In the genomic region with DNA sequence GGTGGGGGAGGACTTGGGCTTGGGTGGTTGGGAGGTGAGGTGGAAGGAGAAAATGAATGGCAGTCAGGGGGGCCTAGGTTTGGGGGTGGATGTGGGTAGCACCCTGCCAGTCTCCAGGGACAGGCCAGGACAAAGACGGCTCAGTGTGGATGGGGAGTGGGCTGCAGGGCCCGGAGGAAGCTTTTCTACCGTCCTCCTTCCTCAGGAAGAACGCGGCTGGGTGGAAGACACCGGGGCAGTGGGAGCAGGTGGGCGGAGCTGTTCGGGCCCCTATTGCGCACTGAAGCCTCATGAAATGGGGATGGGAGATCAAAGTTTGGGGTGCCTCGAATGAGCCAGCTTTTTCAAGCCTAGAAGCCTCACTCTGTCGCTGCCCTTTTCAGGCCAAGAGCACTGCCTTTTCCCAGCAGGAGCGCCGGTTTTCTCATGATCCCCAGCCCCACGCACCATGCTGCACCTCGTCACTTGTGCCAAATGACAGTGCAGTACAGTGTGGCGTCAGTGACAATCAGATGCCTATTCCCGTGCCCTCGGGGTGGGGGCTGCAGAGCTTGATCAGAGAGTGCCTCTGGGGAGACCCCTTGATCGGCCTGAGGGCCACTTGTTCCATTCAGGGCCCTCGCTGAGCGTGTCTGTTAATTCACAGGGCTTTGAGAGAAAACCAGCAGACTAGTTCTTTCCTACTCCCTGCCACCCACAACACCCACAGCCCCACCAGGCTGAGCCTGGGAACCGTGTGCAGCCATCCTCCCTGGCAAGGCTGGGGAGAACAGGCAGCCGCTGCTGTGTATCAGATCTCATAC, we compare ENCODE assay signal across 8 cellular contexts. TPM values are rescaled to one million over a fixed set of nuclear protein-coding genes. Genes with fewer than 3 reads are reported as not detected.
DNase-seq lines count a peak whose midpoint lies in the region; ATAC-seq and TF ChIP-seq lines count a peak whose summit lies in the region.

No MANE protein-coding gene starts in this region.

- no peak overlapping the region for H2AFZ ChIP-seq in PC-3 (ENCODE audit: low read length)

- H3K27ac Mint-ChIP-seq in CD4-positive, alpha-beta T cell = peak overlapping the region; percentile 100

- peaks cover 13% of the 10 kb centered on the region; the same call in 1 of the 2 replicates for H3K36me3 ChIP-seq in PC-3 (ENCODE audit: low read depth, low read length)

- POLR2A ChIA-PET in CD4-positive, alpha-beta T cell (lab: Charles Lee) = interaction anchor here (0.5 to 5.0 kb wide), 10 partner anchors 9 to 82 kb away, joined by 3 to 215 read pairs (median 8); partner anchors contain the start of gene DACT3
- POLR2A ChIA-PET in PC-3 (lab: Charles Lee; ENCODE audit: unreplicated experiment) = no interaction called here

- H4K20me1 ChIP-seq in PC-3 (ENCODE audit: low read length) = peaks cover 25% of the 10 kb centered on the region

- H3K9ac ChIP-seq in PC-3 (ENCODE audit: low read length) = peak overlapping the region; percentile 99

- peaks cover 13% of the 10 kb centered on the region for H3K4me1 ChIP-seq in PC-3 (ENCODE audit: insufficient read depth, low read length)

- no TSS peak for BruUV-seq in PC-3 (replicated peaks; lab: Mats Ljungman, UMichigan)

- H3K36me3 Mint-ChIP-seq in CD4-positive, alpha-beta T cell (ENCODE audit: low read depth) = peaks cover 46% of the 10 kb centered on the region

- peak overlapping the region; percentile 100 for H3K4me3 ChIP-seq in PC-3 (ENCODE audit: low read length)
- H3K4me3 ChIP-seq in cardiac fibroblast (replicated peaks in 1 of 2; ENCODE audit: low read depth in 2 of 2, low read length in 2 of 2) = peak overlapping the region; percentile 98 to 99

- H3K27me3 Mint-ChIP-seq in CD4-positive, alpha-beta T cell = no peaks in the 10 kb centered on the region

- H3K27ac ChIP-seq in CD4-positive, alpha-beta T cell (ENCODE audit: low read depth, low read length) = peak overlapping the region; percentile 48
- H3K27ac ChIP-seq in PC-3 (ENCODE audit: low read length) = no peak overlapping the region

- DNase-seq in CD4-positive, alpha-beta T cell = peak in 1 of 10 experiments; percentile 31
- DNase-seq in PC-3 (no peak), cardiac fibroblast (ENCODE audit: low read depth in 2 of 2) (no peak), mesenteric fat pad (ENCODE audit: low spot score) (peak; percentile 80), MV-4-11 (lab: John Stamatoyannopoulos, UW) (no peak)
- peak; percentile 75 for DNase-seq in stimulated activated naive CD4-positive, alpha-beta T cell treated with Interleukin-2 at 50 U/mL for 16 hours (lab: John Stamatoyannopoulos, UW)

- H3K4me2 ChIP-seq in PC-3 (ENCODE audit: low read length) = peak overlapping the region; percentile 98

- H3K9me3 Mint-ChIP-seq in CD4-positive, alpha-beta T cell = peaks cover 5% of the 10 kb centered on the region

- peaks cover 44% of the 10 kb centered on the region for H3K79me2 ChIP-seq in PC-3 (ENCODE audit: low read length)

- no peaks in the 10 kb centered on the region for H3K9me2 ChIP-seq in PC-3 (replicated peaks; ENCODE audit: low read length)

- H3K4me1 Mint-ChIP-seq in CD4-positive, alpha-beta T cell (ENCODE audit: low read depth) = peaks cover 59% of the 10 kb centered on the region

- H3K9me3 ChIP-seq in CD4-positive, alpha-beta T cell (ENCODE audit: control insufficient read depth, low read length) = no peaks in the 10 kb centered on the region
- no peaks in the 10 kb centered on the region for H3K9me3 ChIP-seq in PC-3 (ENCODE audit: low read length)

- intact Hi-C loops in CD4-positive, alpha-beta T cell (cut with DNase I, micrococcal nuclease) = loop anchor here in 1 of 2 experiments (5.0 to 10.0 kb wide), 4 partner anchors 145 to 672 kb away; partner anchors contain the start of genes AP2S1, FKRP, INAFM1 and STRN4
- intact Hi-C loops in PC-3 (cut with micrococcal nuclease) = no loop called here

- H3K27me3 ChIP-seq in CD4-positive, alpha-beta T cell (ENCODE audit: control insufficient read depth, insufficient read depth, low read length) = no peaks in the 10 kb centered on the region
- H3K27me3 ChIP-seq in PC-3 (ENCODE audit: low read length) = no peaks in the 10 kb centered on the region

- CTCF ChIA-PET in CD4-positive, alpha-beta T cell (lab: Charles Lee) = interaction anchor here (0.6 to 4.4 kb wide), 4 partner anchors 11 to 59 kb away, joined by 4 to 33 read pairs (median 10); partner anchors contain the start of gene DACT3
- CTCF ChIA-PET in PC-3 (lab: Charles Lee) = no interaction called here

- no peaks in the 10 kb centered on the region for H3F3A ChIP-seq in PC-3 (ENCODE audit: low read length, unreplicated experiment)

- peak overlapping the region; percentile 95 for H3K4me3 Mint-ChIP-seq in CD4-positive, alpha-beta T cell

- peak; percentile 7 for ATAC-seq in CD4-positive, alpha-beta T cell (ENCODE audit: poor library complexity)
- no peak for ATAC-seq in PC-3
- ATAC-seq in HG02759 (IDR thresholded peaks at IDR 0.05; ENCODE audit: unreplicated experiment) = no peak
- ATAC-seq in HG03175 (IDR thresholded peaks at IDR 0.05; ENCODE audit: unreplicated experiment) = no peak

- no peak for TF ChIP-seq CTCF in CD4-positive, alpha-beta T cell (IDR thresholded peaks at IDR 0.05)
- TF ChIP-seq CTCF in PC-3 (conservative IDR thresholded peaks at IDR 0.05; ENCODE audit: low read depth, low read length) (no peak), cardiac fibroblast (IDR thresholded peaks at IDR 0.05; ENCODE audit: low read depth, low read length) (no peak)

RNA-seq across cellular contexts. Expression of gene CALM3, which starts 1.5 kb away (rescaled TPM):
- total RNA-seq in CD4-positive, alpha-beta T cell = 100 to 1,000 TPM; 169 to 173 TPM
- total RNA-seq in PC-3 (2014; rRNA removed) (160 and 217 TPM in 2 replicates), mesenteric fat pad (125 TPM)

RNA-seq across cellular contexts. Expression of gene PTGIR, which starts 22.3 kb away (rescaled TPM):
- total RNA-seq in CD4-positive, alpha-beta T cell = under 1 TPM; 0.87 to 0.96 TPM
- not detected in 2 replicates for total RNA-seq in PC-3 (2014; rRNA removed)
- total RNA-seq in mesenteric fat pad = 7.2 TPM

RNA-seq across cellular contexts. Expression of gene GNG8, which starts 33.4 kb away (rescaled TPM):
- not detected for total RNA-seq in CD4-positive, alpha-beta T cell
- not detected in 2 replicates for total RNA-seq in PC-3 (2014; rRNA removed)
- total RNA-seq in mesenteric fat pad = not detected

RNA-seq across cellular contexts. Expression of gene DACT3, which starts 58.4 kb away (rescaled TPM):
- under 1 TPM; 0.11 TPM for total RNA-seq in CD4-positive, alpha-beta T cell
- 1.9 and 3.1 TPM in 2 replicates for total RNA-seq in PC-3 (2014; rRNA removed)
- 3.4 TPM for total RNA-seq in mesenteric fat pad

Comparison
In these comparisons a context has a peak if more than half of its experiments do, and no peak if none do; other contexts are left out.
1. DNase-seq: peak in mesenteric fat pad (single experiment) and stimulated activated naive CD4-positive, alpha-beta T cell treated with Interleukin-2 at 50 U/mL for 16 hours (single experiment); none in PC-3 (single experiment), cardiac fibroblast (0 of 2) and MV-4-11 (single experiment).